ENCODE assay signal across 10 cellular contexts in the genomic region with DNA sequence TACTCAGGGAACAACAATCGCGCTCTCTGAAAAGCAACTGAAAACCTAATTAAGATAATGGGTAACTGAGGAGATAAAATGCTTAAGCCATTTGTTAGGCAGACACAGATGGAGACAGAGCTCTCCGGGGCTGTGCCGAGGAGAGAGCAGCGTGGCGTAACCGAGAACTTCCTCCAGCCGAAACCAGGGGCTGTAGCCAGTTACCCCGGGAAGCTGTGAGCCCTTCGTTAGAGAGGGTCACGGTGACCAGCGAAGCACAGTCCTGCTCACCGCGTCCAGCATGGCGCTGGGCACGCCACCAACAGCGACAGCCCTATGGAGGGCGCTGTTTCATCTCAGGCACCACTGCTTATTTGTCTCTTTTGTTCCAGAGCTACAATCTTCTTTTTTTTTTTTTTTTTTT. TPM values are rescaled to one million over a fixed set of nuclear protein-coding genes. Genes with fewer than 3 reads are reported as not detected.
A peak's percentile ranks its signal among the peaks of the same experiment; 100 is the strongest.
DNase-seq lines count a peak whose midpoint lies in the region; ATAC-seq, FAIRE-seq and TF ChIP-seq lines count a peak whose summit lies in the region.
"Had no signal": no experiment of that assay in that cellular context is flagged by ENCODE, and none has a peak within 500 bp of the region (broad histone marks: within the 10 kb centered on the region; RNA-seq: fewer than 3 reads in every experiment).

No MANE protein-coding gene starts in this region.

- H4K20me1 ChIP-seq in neural progenitor cell (ENCODE audit: low read depth) = no peaks in the 10 kb centered on the region

- H3K4me2 ChIP-seq in neural progenitor cell = peak overlapping the region; percentile 62

- H3K36me3 Mint-ChIP-seq in neural progenitor cell = peaks cover 4% of the 10 kb centered on the region

- ATAC-seq in HG02610 (IDR thresholded peaks at IDR 0.05; ENCODE audit: unreplicated experiment) (no peak), HG03520 (IDR thresholded peaks at IDR 0.05; ENCODE audit: unreplicated experiment) (no peak)
- ATAC-seq: activated naive CD8-positive, alpha-beta T cell treated with anti-CD3 and anti-CD28 coated beads, Interleukin-2, amount 50 U/mL, for 24 hours had no signal

- peaks cover 9% of the 10 kb centered on the region for H3K9me3 Mint-ChIP-seq in neural progenitor cell
- H3K9me3 Mint-ChIP-seq: activated naive CD8-positive, alpha-beta T cell treated with anti-CD3 and anti-CD28 coated beads, Interleukin-2, amount 50 U/mL, for 24 hours had no signal

- no peaks in the 10 kb centered on the region for H3K79me2 ChIP-seq in neural progenitor cell (ENCODE audit: low read depth)

- TF ChIP-seq POLR2A in spleen (IDR thresholded peaks at IDR 0.05) = no peak

- H3K4me1 Mint-ChIP-seq in neural progenitor cell = peaks cover 9% of the 10 kb centered on the region
- H3K4me1 Mint-ChIP-seq: activated naive CD8-positive, alpha-beta T cell treated with anti-CD3 and anti-CD28 coated beads, Interleukin-2, amount 50 U/mL, for 24 hours had no signal

- peaks cover 2% of the 10 kb centered on the region for H3K27me3 Mint-ChIP-seq in neural progenitor cell (ENCODE audit: insufficient read depth, low read depth)

- H3K27ac ChIP-seq in neural progenitor cell = no peak overlapping the region
- H3K27ac ChIP-seq in spleen = no peak overlapping the region
- H3K27ac ChIP-seq: suprapubic skin had no signal

- H3K4me1 ChIP-seq in neural progenitor cell = peaks cover 12% of the 10 kb centered on the region
- H3K4me1 ChIP-seq in spleen = peaks cover 0 to 4% (median 0%) of the 10 kb centered on the region in 6 donors
- H3K4me1 ChIP-seq: suprapubic skin had no signal

- TF ChIP-seq CTCF in D721Med (IDR thresholded peaks at IDR 0.05; ENCODE audit: insufficient read depth, missing control alignments) (peak; percentile 40), neural progenitor cell (IDR thresholded peaks at IDR 0.05) (peak; percentile 61), spleen (IDR thresholded peaks at IDR 0.05 in 8 of 11, conservative IDR thresholded peaks at IDR 0.05 in 3 of 11) (no peak)

- peak; percentile 90 for DNase-seq in D721Med (ENCODE audit: insufficient read length, low spot score)
- DNase-seq in NCI-H1930 (lab: John Stamatoyannopoulos, UW) = peak; percentile 47 to 75
- peak; percentile 28 for DNase-seq in fibroblast of gingiva (ENCODE audit: low read depth)
- DNase-seq in neural progenitor cell (ENCODE audit: low spot score) = peak; percentile 74
- no peak for DNase-seq in spleen
- no peak for DNase-seq in GOT3 (lab: John Stamatoyannopoulos, UW)
- DNase-seq: activated naive CD8-positive, alpha-beta T cell treated with anti-CD3 and anti-CD28 coated beads, Interleukin-2, amount 50 U/mL, for 24 hours had no signal

- peak; percentile 63 for FAIRE-seq in D721Med (lab: Jason Lieb, UNC)

- no peaks in the 10 kb centered on the region for H3F3A ChIP-seq in neural progenitor cell (ENCODE audit: low read depth)

- H3K4me3 ChIP-seq in neural progenitor cell (no peak overlapping the region), spleen (no peak overlapping the region)
- H3K4me3 ChIP-seq: suprapubic skin had no signal

- H3K9me3 ChIP-seq in neural progenitor cell (ENCODE audit: low read depth) = no peaks in the 10 kb centered on the region
- H3K9me3 ChIP-seq in spleen = peaks cover 0 to 3% (median 0%) of the 10 kb centered on the region in 8 donors
- H3K9me3 ChIP-seq: suprapubic skin had no signal

- no peaks in the 10 kb centered on the region for H3K27me3 ChIP-seq in neural progenitor cell
- peaks cover 0 to 36% (median 0%) of the 10 kb centered on the region in 7 donors for H3K27me3 ChIP-seq in spleen (replicated peaks in 1 of 7)
- H3K27me3 ChIP-seq: suprapubic skin had no signal

- no peak overlapping the region for H2AFZ ChIP-seq in neural progenitor cell (replicated peaks)

- H3K9ac ChIP-seq in neural progenitor cell = no peak overlapping the region

- no peak overlapping the region for H3K27ac Mint-ChIP-seq in neural progenitor cell
- H3K27ac Mint-ChIP-seq: activated naive CD8-positive, alpha-beta T cell treated with anti-CD3 and anti-CD28 coated beads, Interleukin-2, amount 50 U/mL, for 24 hours had no signal

- H3K36me3 ChIP-seq in neural progenitor cell (no peaks in the 10 kb centered on the region), spleen (no peaks in the 10 kb centered on the region)
- H3K36me3 ChIP-seq: suprapubic skin had no signal

- intact Hi-C loops in spleen (cut with DNase I; ENCODE audit: low total_unique reads) = no loop called here

- H3K4me3 Mint-ChIP-seq in neural progenitor cell = no peak overlapping the region
- H3K4me3 Mint-ChIP-seq: activated naive CD8-positive, alpha-beta T cell treated with anti-CD3 and anti-CD28 coated beads, Interleukin-2, amount 50 U/mL, for 24 hours had no signal

- 22 to 33% (median 25%) methylated on average over 18 of the region's 18 CpGs for WGBS in spleen, 5 donors

RNA-seq across cellular contexts. Expression of a gene that starts 16.1 kb away (rescaled TPM):
- total RNA-seq in neural progenitor cell (ENCODE audit: low replicate concordance) (0.06 TPM in 1 of 2 replicates, not detected in the other), spleen (under 1 TPM in 3 of 7 donors, not detected in 4; 0.15 to 0.34 (median 0.26) TPM)
- not detected for polyA plus RNA-seq in spleen

RNA-seq across cellular contexts. Expression of a gene that starts 37.8 kb away (rescaled TPM):
- total RNA-seq in neural progenitor cell (ENCODE audit: low replicate concordance) (3.1 and 5.8 TPM in 2 replicates), spleen (1 to 10 TPM in 6 of 7 donors, under 1 TPM in 1; 0.74 to 2.8 (median 1.7) TPM)
- under 1 TPM; 0.24 to 0.93 (median 0.63) TPM for polyA plus RNA-seq in spleen

Comparison
In these comparisons a context has a peak if more than half of its experiments do, and no peak if none do; other contexts are left out.
1. DNase-seq: peak in D721Med (single experiment), NCI-H1930 (2 of 2), fibroblast of gingiva (single experiment) and neural progenitor cell (single experiment); none in spleen (single experiment) and GOT3 (single experiment).
2. CTCF ChIP-seq: peak in D721Med (single experiment) and neural progenitor cell (single experiment); none in spleen (0 of 11).